Comparison of ENCODE assay signal across 8 cellular contexts in genomic region chr7:92641921-92642511, GRCh38. TPM values are rescaled to one million over a fixed set of nuclear protein-coding genes. Genes with fewer than 3 reads are reported as not detected.
DNase-seq lines count a peak whose midpoint lies in the region; ATAC-seq and TF ChIP-seq lines count a peak whose summit lies in the region.

No MANE protein-coding gene starts in this region.

- H3K27me3 ChIP-seq in adrenal gland, result no peaks in the 10 kb centered on the region

- H3K27me3 Mint-ChIP-seq in activated CD4-positive, alpha-beta T cell treated with anti-CD3 and anti-CD28 coated beads, Interleukin-2, amount 10 ng/mL, durations not matched to agents 24 days and 14 days, result no peaks in the 10 kb centered on the region

- TF ChIP-seq POLR2A in adrenal gland (IDR thresholded peaks at IDR 0.05), result no peak

- no peak overlapping the region for H3K27ac ChIP-seq in adrenal gland

- intact Hi-C loops in activated CD4-positive, alpha-beta T cell treated with anti-CD3 and anti-CD28 coated beads, Interleukin-2, amount 10 ng/mL, durations not matched to agents 24 days and 14 days (cut with micrococcal nuclease), result loop anchor here (1.0 to 2.0 kb wide), 2 partner anchors 11 to 43 kb away; no protein-coding TSS in a partner anchor
- intact Hi-C loops in adrenal gland (cut with DNase I), result no loop called here

- H3K4me3 ChIP-seq in fibroblast of mammary gland (ENCODE audit: control insufficient read depth, low read depth, low read length) (no peak overlapping the region), adrenal gland (no peak overlapping the region)

- ATAC-seq in GM19397 (IDR thresholded peaks at IDR 0.05; ENCODE audit: unreplicated experiment) (peak; percentile 75), HG03439 (IDR thresholded peaks at IDR 0.05; ENCODE audit: unreplicated experiment) (peak; percentile 70), omental fat pad (ENCODE audit: low FRiP score) (no peak)

- H3K36me3 ChIP-seq in adrenal gland (replicated peaks in 1 of 2), result no peaks in the 10 kb centered on the region

- peaks cover 81% of the 10 kb centered on the region for H3K4me1 Mint-ChIP-seq in activated CD4-positive, alpha-beta T cell treated with anti-CD3 and anti-CD28 coated beads, Interleukin-2, amount 10 ng/mL, durations not matched to agents 24 days and 14 days

- H3K4me3 Mint-ChIP-seq in activated CD4-positive, alpha-beta T cell treated with anti-CD3 and anti-CD28 coated beads, Interleukin-2, amount 10 ng/mL, durations not matched to agents 24 days and 14 days, result peak overlapping the region; percentile 77

- TF ChIP-seq CTCF in fibroblast of mammary gland (conservative IDR thresholded peaks at IDR 0.05; ENCODE audit: control insufficient read depth, insufficient read depth, low read depth, low read length) (no peak), adrenal gland (IDR thresholded peaks at IDR 0.05) (no peak), omental fat pad (IDR thresholded peaks at IDR 0.05) (no peak)

- H3K4me1 ChIP-seq in adrenal gland (replicated peaks in 1 of 2), result peaks cover 8 to 35% of the 10 kb centered on the region in 2 donors

- peaks cover 58% of the 10 kb centered on the region for H3K36me3 Mint-ChIP-seq in activated CD4-positive, alpha-beta T cell treated with anti-CD3 and anti-CD28 coated beads, Interleukin-2, amount 10 ng/mL, durations not matched to agents 24 days and 14 days (ENCODE audit: low read depth)

- H3K27ac Mint-ChIP-seq in activated CD4-positive, alpha-beta T cell treated with anti-CD3 and anti-CD28 coated beads, Interleukin-2, amount 10 ng/mL, durations not matched to agents 24 days and 14 days, result peak overlapping the region; percentile 97

- peak; percentile 85 for DNase-seq in ACHN
- DNase-seq in activated CD4-positive, alpha-beta T cell treated with anti-CD3 and anti-CD28 coated beads, Interleukin-2, amount 10 ng/mL, durations not matched to agents 24 days and 14 days, result peak; percentile 87
- DNase-seq in fibroblast of mammary gland (ENCODE audit: low read depth), result peak; percentile 77
- no peak for DNase-seq in adrenal gland
- no peak for DNase-seq in NCI-H1930 (lab: John Stamatoyannopoulos, UW)
- no peak for DNase-seq in omental fat pad (ENCODE audit: low spot score)

- WGBS in adrenal gland, 4 donors, result 78 to 91% (median 83%) methylated on average over 4 of the region's 4 CpGs

- no peaks in the 10 kb centered on the region for H3K9me3 Mint-ChIP-seq in activated CD4-positive, alpha-beta T cell treated with anti-CD3 and anti-CD28 coated beads, Interleukin-2, amount 10 ng/mL, durations not matched to agents 24 days and 14 days

- in situ Hi-C loops in ACHN (cut with HindIII; ENCODE audit: low pct_ligation_motif_present, low pct_unique_long_range_greater_than_20kb, low sequenced_read_pairs), result no loop called here

- H3K9me3 ChIP-seq in adrenal gland (replicated peaks in 1 of 3), result no peaks in the 10 kb centered on the region

RNA-seq across cellular contexts. Expression of gene FAM133B, which starts 51.8 kb away (rescaled TPM):
- total RNA-seq in activated CD4-positive, alpha-beta T cell treated with anti-CD3 and anti-CD28 coated beads, Interleukin-2, amount 10 ng/mL, durations not matched to agents 24 days and 14 days, result 35.5 and 39.8 TPM in 2 replicates
- total RNA-seq in adrenal gland (10 to 100 TPM in 7 of 8 donors, 1 to 10 TPM in 1; 8.7 to 31.1 (median 16.4) TPM), omental fat pad (10 to 100 TPM; 16.6 to 36.7 (median 24.2) TPM)
- 10 to 100 TPM; 25.8 to 40.1 (median 29.9) TPM for polyA plus RNA-seq in adrenal gland

Comparison
In these comparisons a context has a peak if more than half of its experiments do, and no peak if none do; other contexts are left out.
1. DNase-seq: peak in ACHN (single experiment), activated CD4-positive, alpha-beta T cell treated with anti-CD3 and anti-CD28 coated beads, Interleukin-2, amount 10 ng/mL, durations not matched to agents 24 days and 14 days (single experiment) and fibroblast of mammary gland (single experiment); none in adrenal gland (0 of 7), NCI-H1930 (0 of 2) and omental fat pad (single experiment).